Comparison of ENCODE assay signal across 28 cellular contexts in the genomic region with DNA sequence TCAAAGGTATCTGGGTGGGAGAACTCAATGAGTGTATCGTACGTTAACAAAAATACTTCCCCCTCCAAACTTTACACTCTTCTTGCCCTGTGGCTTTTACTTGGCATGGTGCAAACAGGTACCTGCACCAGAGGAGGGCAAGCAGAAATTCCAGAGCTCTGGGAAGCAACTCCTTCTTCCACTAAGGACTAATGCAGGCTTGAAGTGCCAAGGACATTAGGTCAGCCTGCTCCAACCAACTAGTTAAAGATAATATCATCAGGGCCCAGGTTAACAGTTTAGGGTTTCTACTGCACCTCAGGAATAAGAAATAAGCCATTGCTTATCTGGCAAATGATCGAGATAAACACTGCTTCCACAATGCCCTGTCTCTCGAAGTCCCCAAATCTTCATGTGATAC.
"Had no signal": no experiment of that assay in that cellular context is flagged by ENCODE, and none has a peak within 500 bp of the region (broad histone marks: within the 10 kb centered on the region; RNA-seq: fewer than 3 reads in every experiment).

No MANE protein-coding gene starts in this region.

- H3K27ac Mint-ChIP-seq: activated B cell treated with CpG ODN at 0.5 μM for 24 hours; activated CD8-positive, alpha-beta T cell treated with anti-CD3 and anti-CD28 coated beads for 36 hours; activated naive CD4-positive, alpha-beta T cell treated with anti-CD3 and anti-CD28 coated beads, Interleukin-2, amount 10 ng/mL, durations not matched to agents 7 days and 5 days; activated naive CD4-positive, alpha-beta T cell treated with anti-CD3 and anti-CD28 coated beads, Interleukin-2, amount 50 U/mL, for 72 hours; activated T-cell treated with anti-CD3 and anti-CD28 coated beads, Interleukin-2, amount 50 U/mL, for 72 hours; T-helper 2 cell treated with Interferon-gamma antibody and Interleukin-4, amounts not matched to agents 5 μg/mL and 100 μg/mL, for 36 hours had no signal

- H3K4me3 Mint-ChIP-seq: activated B cell treated with CpG ODN at 0.5 μM for 24 hours; activated CD8-positive, alpha-beta T cell treated with anti-CD3 and anti-CD28 coated beads for 36 hours; activated naive CD4-positive, alpha-beta T cell treated with anti-CD3 and anti-CD28 coated beads, Interleukin-2, amount 10 ng/mL, durations not matched to agents 7 days and 5 days; activated T-cell treated with anti-CD3 and anti-CD28 coated beads, Interleukin-2, amount 50 U/mL, for 72 hours; T-helper 17 cell; T-helper 2 cell treated with Interferon-gamma antibody and Interleukin-4, amounts not matched to agents 5 μg/mL and 100 μg/mL, for 36 hours had no signal

- H3K9me3 ChIP-seq: body of pancreas had no signal

- DNase-seq: activated B cell treated with CpG ODN at 0.5 μM for 24 hours; activated CD4-positive, alpha-beta T cell treated with anti-CD3 and anti-CD28 coated beads for 48 hours; activated CD4-positive, alpha-beta T cell treated with anti-CD3 and anti-CD28 coated beads, Interleukin-2, amount 50 U/mL, for 1 hour; activated CD4-positive, alpha-beta T cell treated with anti-CD3 and anti-CD28 coated beads, Interleukin-2, amount 50 U/mL, for 48 hours; activated CD8-positive, alpha-beta memory T cell treated with anti-CD3 and anti-CD28 coated beads for 24 hours; activated CD8-positive, alpha-beta T cell treated with anti-CD3 and anti-CD28 coated beads for 36 hours; activated gamma-delta T cell; activated naive CD4-positive, alpha-beta T cell; activated naive CD4-positive, alpha-beta T cell treated with anti-CD3 and anti-CD28 coated beads, Interleukin-2, amount 10 ng/mL, durations not matched to agents 7 days and 5 days; activated T-cell treated with anti-CD3 and anti-CD28 coated beads, Interleukin-2, amount 50 U/mL, for 72 hours; adrenal gland; amygdala; aorta; body of pancreas; caudate nucleus; cortex of kidney; dermis blood vessel endothelial cell; effector CD4-positive, alpha-beta T cell; foreskin fibroblast; head of caudate nucleus; T-helper 1 cell; T-helper 17 cell; T1000; WERI-Rb-1 had no signal

- ATAC-seq: activated CD4-positive, CD25-positive, alpha-beta regulatory T cell treated with anti-CD3 and anti-CD28 coated beads, Interleukin-2, amount 50 U/mL, for 24 hours; activated CD8-positive, alpha-beta T cell treated with anti-CD3 and anti-CD28 coated beads for 36 hours; activated naive CD4-positive, alpha-beta T cell treated with anti-CD3 and anti-CD28 coated beads, Interleukin-2, amount 50 U/mL, for 72 hours; activated T-cell treated with anti-CD3 and anti-CD28 coated beads, Interleukin-2, amount 50 U/mL, for 72 hours; body of pancreas; esophagus mucosa; T-helper 17 cell had no signal

- H3K4me1 ChIP-seq: body of pancreas had no signal

- H3K27me3 Mint-ChIP-seq: activated B cell treated with CpG ODN at 0.5 μM for 24 hours; activated CD8-positive, alpha-beta T cell treated with anti-CD3 and anti-CD28 coated beads for 36 hours; activated naive CD4-positive, alpha-beta T cell treated with anti-CD3 and anti-CD28 coated beads, Interleukin-2, amount 10 ng/mL, durations not matched to agents 7 days and 5 days; T-helper 17 cell had no signal

- H3K27ac ChIP-seq: adrenal gland, body of pancreas, WERI-Rb-1 had no signal

- H3K4me3 ChIP-seq: adrenal gland, body of pancreas had no signal

- H3K27me3 ChIP-seq: adrenal gland, body of pancreas had no signal

- H3K9me3 Mint-ChIP-seq: activated B cell treated with CpG ODN at 0.5 μM for 24 hours; activated CD8-positive, alpha-beta T cell treated with anti-CD3 and anti-CD28 coated beads for 36 hours; activated naive CD4-positive, alpha-beta T cell treated with anti-CD3 and anti-CD28 coated beads, Interleukin-2, amount 10 ng/mL, durations not matched to agents 7 days and 5 days; activated naive CD4-positive, alpha-beta T cell treated with anti-CD3 and anti-CD28 coated beads, Interleukin-2, amount 50 U/mL, for 72 hours; activated T-cell treated with anti-CD3 and anti-CD28 coated beads, Interleukin-2, amount 50 U/mL, for 72 hours; T-helper 2 cell treated with Interferon-gamma antibody and Interleukin-4, amounts not matched to agents 5 μg/mL and 100 μg/mL, for 36 hours had no signal
